ENCODE assay signal across 23 cellular contexts in the genomic region with DNA sequence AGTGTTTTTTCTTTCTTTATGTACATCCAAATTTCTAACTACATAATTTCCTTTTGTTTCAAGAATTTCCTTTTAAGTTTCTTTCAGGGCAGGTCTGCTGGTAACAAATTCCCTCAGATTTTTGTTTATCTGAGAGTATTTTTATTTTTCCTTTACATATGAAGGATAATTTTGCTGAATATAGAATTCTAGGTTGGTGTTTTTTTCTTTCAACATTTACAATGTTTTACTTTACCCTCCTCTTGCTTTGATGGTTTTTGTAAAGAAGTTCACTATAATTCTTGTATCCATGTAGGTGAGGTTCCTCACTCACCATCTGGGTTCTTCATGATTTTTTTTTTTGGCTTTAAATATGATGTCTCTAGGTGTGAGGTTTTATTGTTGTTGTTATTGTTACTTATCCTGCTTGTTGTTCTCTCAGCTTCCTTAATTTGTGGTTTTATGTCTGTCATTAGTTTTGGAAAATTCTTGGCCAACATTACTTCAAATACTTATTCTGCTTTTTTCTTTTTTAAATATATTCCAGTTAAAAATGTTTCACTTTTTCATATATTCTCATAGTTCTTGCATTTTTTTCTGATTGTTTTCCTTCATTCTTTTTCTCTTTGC.
"Had no signal": no experiment of that assay in that cellular context is flagged by ENCODE, and none has a peak within 500 bp of the region (broad histone marks: within the 10 kb centered on the region; RNA-seq: fewer than 3 reads in every experiment).

No MANE protein-coding gene starts in this region.

- ATAC-seq: effector memory CD8-positive, alpha-beta T cell; esophagus mucosa; gastrocnemius medialis; heart right ventricle; left cardiac atrium; left lung; left ventricle myocardium superior; lower lobe of right lung; mucosa of descending colon had no signal

- H3K4me1 ChIP-seq: colonic mucosa, esophagus squamous epithelium, gastrocnemius medialis, heart right ventricle, left lung, lower lobe of right lung had no signal

- H3K9me3 ChIP-seq: colonic mucosa, esophagus squamous epithelium, gastrocnemius medialis had no signal

- H3K27me3 ChIP-seq: colonic mucosa, esophagus squamous epithelium, gastrocnemius medialis, heart right ventricle, left lung had no signal

- H3K36me3 ChIP-seq: colonic mucosa, esophagus squamous epithelium, gastrocnemius medialis, heart right ventricle, left lung, lower lobe of right lung had no signal

- DNase-seq: colonic mucosa; cortex of kidney; effector CD8-positive, alpha-beta T cell; effector memory CD8-positive, alpha-beta T cell; endodermal cell; erythroblast; esophagus squamous epithelium; foreskin fibroblast; foreskin melanocyte; gastrocnemius medialis; glutamatergic neuron; head of caudate nucleus; heart right ventricle; hippocampal formation; islet precursor cell; left cardiac atrium; left ventricle myocardium superior; lower lobe of right lung; mesenchymal stem cell; mucosa of descending colon had no signal

- H3K27ac ChIP-seq: colonic mucosa, epithelial cell of prostate, esophagus squamous epithelium, gastrocnemius medialis, heart right ventricle, left lung, lower lobe of right lung had no signal

- H3K4me3 ChIP-seq: colonic mucosa, esophagus squamous epithelium, gastrocnemius medialis, heart right ventricle, left lung, lower lobe of right lung, mucosa of descending colon had no signal
